ENCODE assay signal across 1 cellular context in genomic region chr19:51066393-51066792, GRCh38.
TF ChIP-seq lines count a peak whose summit lies in the region.

No MANE protein-coding gene starts in this region.

TF ChIP-seq in K562, 482 proteins besides CTCF, POLR2A, EP300 and RAD21:
- TF ChIP-seq NFIC (IDR thresholded peaks at IDR 0.05) = peak; percentile 78
- no peak for TF ChIP-seq TAF15 (IDR thresholded peaks at IDR 0.05; ENCODE audit: low read depth, low read length)
- peak; percentile 72 for TF ChIP-seq EGR1 (conservative IDR thresholded peaks at IDR 0.05)
TF ChIP-seq in K562: peak in this region for 2.
